In the genomic region with DNA sequence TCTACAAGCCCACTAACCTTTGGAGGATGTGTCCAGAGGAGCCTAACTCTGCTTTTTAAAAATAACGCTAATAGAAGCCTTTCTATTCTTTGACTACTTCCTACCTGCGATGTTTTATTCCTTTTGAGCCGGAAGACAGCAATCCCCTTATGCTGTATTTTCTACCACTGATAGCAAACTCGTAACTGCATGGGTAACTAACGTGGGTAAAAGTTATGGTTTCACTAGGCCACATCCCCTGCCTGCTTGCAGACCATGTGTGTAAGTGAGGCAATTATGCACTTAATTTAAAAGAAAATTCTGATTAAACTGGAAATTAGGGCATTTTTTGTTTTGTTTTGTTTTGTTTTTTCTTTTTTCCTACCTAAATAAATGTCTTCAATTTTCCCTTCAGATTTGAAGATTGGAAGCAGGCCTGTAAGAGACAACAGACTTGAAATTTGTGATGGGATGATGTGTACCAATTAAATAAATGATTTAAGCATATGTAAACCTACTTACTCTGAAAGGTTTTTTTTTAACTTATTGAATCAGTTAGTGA, we compare ENCODE assay signal across 8 cellular contexts. TPM values are rescaled to one million over a fixed set of nuclear protein-coding genes. Genes with fewer than 3 reads are reported as not detected.
DNase-seq lines count a peak whose midpoint lies in the region; ATAC-seq lines count a peak whose summit lies in the region.

No MANE protein-coding gene starts in this region.

- peak; percentile 42 for DNase-seq in DMS53 (lab: John Stamatoyannopoulos, UW)
- DNase-seq in DMS53 treated with DMSO at 0.1 percent for 48 hours (lab: John Stamatoyannopoulos, UW; ENCODE audit: unreplicated experiment) = no peak
- DNase-seq in HuH-7 (ENCODE audit: low spot score) = peak; percentile 14
- peak; percentile 32 for DNase-seq in inferior parietal cortex (ENCODE audit: extremely low spot score)

- H3K9me3 ChIP-seq in stomach smooth muscle (ENCODE audit: control insufficient read depth in 2 of 2, low read length in 2 of 2) = no peaks in the 10 kb centered on the region

- H3K4me3 ChIP-seq in stomach smooth muscle (ENCODE audit: low read length in 2 of 2) = peak overlapping the region; percentile 82 to 90

- H3K9ac ChIP-seq in stomach smooth muscle (ENCODE audit: low read length in 2 of 2) = peak overlapping the region; percentile 96 to 97

- H3K4me1 ChIP-seq in stomach smooth muscle (ENCODE audit: control insufficient read depth, insufficient read depth, low read length) = peaks cover 5% of the 10 kb centered on the region

- peak overlapping the region; percentile 96 for H3K27ac ChIP-seq in angular gyrus (ENCODE audit: low read depth, low read length)
- H3K27ac ChIP-seq in stomach smooth muscle (ENCODE audit: low read length) = peak overlapping the region; percentile 89

- H3K36me3 ChIP-seq in stomach smooth muscle (ENCODE audit: control insufficient read depth in 2 of 2, insufficient read depth in 2 of 2, low read length in 2 of 2) = peaks cover 0 to 11% of the 10 kb centered on the region in 2 donors

- no peaks in the 10 kb centered on the region for H3K27me3 ChIP-seq in stomach smooth muscle (ENCODE audit: control insufficient read depth in 1 of 2, insufficient read depth in 2 of 2, low read length in 2 of 2)

- ATAC-seq in GM21526 (IDR thresholded peaks at IDR 0.05; ENCODE audit: low FRiP score, unreplicated experiment) (peak; percentile 27), esophagus mucosa (no peak)

RNA-seq across cellular contexts. Expression of gene UFL1, which starts 0.9 kb away (rescaled TPM):
- total RNA-seq in esophagus mucosa = 20.5 TPM

RNA-seq across cellular contexts. Expression of gene FHL5, which starts 40.4 kb away (rescaled TPM):
- total RNA-seq in esophagus mucosa = 1.8 TPM
